In the genomic region with DNA sequence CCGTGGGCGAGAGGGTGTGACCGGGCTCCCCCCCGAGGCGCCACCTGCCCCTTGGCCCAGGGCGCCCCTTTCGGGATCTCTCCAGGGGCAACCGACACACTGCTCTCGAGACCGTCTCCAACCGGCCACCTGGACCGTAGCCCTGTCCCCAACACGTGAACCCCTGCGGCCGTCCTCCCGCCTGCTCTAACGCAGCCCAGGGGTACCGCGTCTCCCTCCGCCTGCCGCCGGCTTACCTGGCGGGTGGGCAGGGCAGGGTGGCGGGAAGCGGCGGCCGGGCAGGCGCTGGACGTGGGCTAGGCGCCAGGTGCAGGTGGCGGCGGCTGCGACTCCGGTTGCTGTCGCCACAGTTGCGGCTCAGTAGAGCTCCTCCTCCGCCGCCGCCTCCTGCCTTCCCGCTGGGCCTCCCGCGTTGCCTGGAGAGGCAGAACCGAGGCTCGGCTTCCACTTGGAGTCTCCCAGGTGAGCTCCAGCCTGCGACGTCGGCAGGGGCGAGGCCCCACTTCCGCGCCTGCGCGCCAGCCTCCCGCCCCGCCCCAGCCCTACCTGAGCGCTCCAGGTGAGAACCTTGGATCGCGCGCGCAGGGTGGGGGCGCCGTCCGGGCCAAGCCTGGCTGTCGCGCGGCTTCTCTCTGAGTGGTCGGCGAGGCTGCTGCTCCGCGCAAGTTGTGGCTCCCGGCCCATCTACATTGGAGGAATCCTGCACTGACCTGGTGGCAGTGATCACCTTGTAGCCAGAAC, we compare ENCODE assay signal across 8 cellular contexts. TPM values are rescaled to one million over a fixed set of nuclear protein-coding genes. Genes with fewer than 3 reads are reported as not detected.
DNase-seq lines count a peak whose midpoint lies in the region; ATAC-seq and TF ChIP-seq lines count a peak whose summit lies in the region.

GALNT3 (minus strand) TSS at position 469 of the 741 bp plus-strand sequence. CDS start 23,547 bp downstream, outside the sequence.

- H3K4me3 Mint-ChIP-seq in CD8-positive, alpha-beta T cell = peak within 1 kb of the TSS; percentile 91
- peak within 1 kb of the TSS; percentile 98 to 99 (median 99) for H3K4me3 Mint-ChIP-seq in immature natural killer cell

- H3K4me1 ChIP-seq in CD8-positive, alpha-beta T cell (ENCODE audit: insufficient read depth, low read length) = peaks cover 8% of the 10 kb centered on the region

- CTCF ChIA-PET in CD8-positive, alpha-beta T cell (lab: Charles Lee) = no interaction called here

- H2AFZ ChIP-seq in SU-DHL-6 (ENCODE audit: low read depth, low read length, severe bottlenecking) = peak within 1 kb of the TSS; percentile 99

- H3K4me2 ChIP-seq in SU-DHL-6 (ENCODE audit: low read depth, low read length, poor library complexity, severe bottlenecking) = peak within 1 kb of the TSS; percentile 82

- 0 out of 2 replicates have a peak, but pooled peaks cover 6% of the 10 kb centered on the region for H3F3A ChIP-seq in SU-DHL-6 (ENCODE audit: insufficient read depth)

- POLR2A ChIA-PET in CD8-positive, alpha-beta T cell (lab: Charles Lee) = interaction anchor here (0.6 to 1.1 kb wide), 2 partner anchors 33 to 135 kb away, joined by 3 read pairs; no protein-coding TSS in a partner anchor

- H3K27ac ChIP-seq in CD8-positive, alpha-beta T cell (ENCODE audit: low read depth, low read length) = no peak within 1 kb of the TSS
- H3K27ac ChIP-seq in SU-DHL-6 (ENCODE audit: low read depth, low read length) (peak within 1 kb of the TSS; percentile 20; the same call in 1 of the 2 replicates), brain microvascular endothelial cell (peak within 1 kb of the TSS; percentile 22)

- H3K9ac ChIP-seq in SU-DHL-6 (ENCODE audit: low read length) = peak within 1 kb of the TSS; percentile 68

- intact Hi-C loops in CD8-positive, alpha-beta T cell (cut with DNase I, micrococcal nuclease) = no loop called here

- H3K79me2 ChIP-seq in SU-DHL-6 (ENCODE audit: insufficient read depth, low read length) = no peaks in the 10 kb centered on the region

- peak within 1 kb of the TSS; percentile 84 for H3K27ac Mint-ChIP-seq in CD8-positive, alpha-beta T cell
- H3K27ac Mint-ChIP-seq in immature natural killer cell = peak within 1 kb of the TSS; percentile 97 to 99 (median 98)

- ATAC-seq in CD8-positive, alpha-beta T cell = peak; percentile 62
- ATAC-seq in GM19463 (IDR thresholded peaks at IDR 0.05; ENCODE audit: unreplicated experiment) = peak; percentile 24
- peak; percentile 23 for ATAC-seq in HG03520 (IDR thresholded peaks at IDR 0.05; ENCODE audit: unreplicated experiment)

- H3K9me3 Mint-ChIP-seq in CD8-positive, alpha-beta T cell = no peaks in the 10 kb centered on the region
- no peaks in the 10 kb centered on the region for H3K9me3 Mint-ChIP-seq in immature natural killer cell

- H3K27me3 ChIP-seq in CD8-positive, alpha-beta T cell (ENCODE audit: insufficient read depth, low read length) = no peaks in the 10 kb centered on the region
- H3K27me3 ChIP-seq in SU-DHL-6 (ENCODE audit: low read length) (no peaks in the 10 kb centered on the region), brain microvascular endothelial cell (replicated peaks) (no peaks in the 10 kb centered on the region)

- H4K20me1 ChIP-seq in SU-DHL-6 (ENCODE audit: low read depth, low read length) = no peaks in the 10 kb centered on the region

- in situ Hi-C loops in brain microvascular endothelial cell (cut with HindIII; ENCODE audit: low pct_ligation_motif_present, low sequenced_read_pairs) = no loop called here

- H3K36me3 ChIP-seq in CD8-positive, alpha-beta T cell (ENCODE audit: insufficient read depth, low read length) = no peaks in the 10 kb centered on the region
- H3K36me3 ChIP-seq in SU-DHL-6 (ENCODE audit: low read length) (no peaks in the 10 kb centered on the region), brain microvascular endothelial cell (replicated peaks) (no peaks in the 10 kb centered on the region)

- peak in 5 of 7 experiments; percentile 23 to 57 (median 38) for DNase-seq in CD8-positive, alpha-beta T cell
- no peak for DNase-seq in brain microvascular endothelial cell
- peak; percentile 39 to 54 (median 45) for DNase-seq in immature natural killer cell
- peak; percentile 20 for DNase-seq in stimulated activated CD4-positive, alpha-beta T cell treated with anti-CD3 and anti-CD28 coated beads, Interleukin-12 subunit alpha, Interleukin-12 subunit beta, amount 100 ng/mL, for 4 hours
- DNase-seq in globus pallidus (ENCODE audit: low spot score) = no peak

- TF ChIP-seq CTCF in CD8-positive, alpha-beta T cell (IDR thresholded peaks at IDR 0.05) = no peak
- no peak for TF ChIP-seq CTCF in SU-DHL-6 (IDR thresholded peaks at IDR 0.05; ENCODE audit: insufficient read depth, low read length, poor library complexity, severe bottlenecking)
- no peak for TF ChIP-seq CTCF in brain microvascular endothelial cell (IDR thresholded peaks at IDR 0.05; ENCODE audit: low read depth, low read length, missing control alignments)

- H3K36me3 Mint-ChIP-seq in CD8-positive, alpha-beta T cell = peaks cover 2% of the 10 kb centered on the region
- peaks cover 0 to 4% (median 3%) of the 10 kb centered on the region in 3 donors for H3K36me3 Mint-ChIP-seq in immature natural killer cell

- H3K4me3 ChIP-seq in CD8-positive, alpha-beta T cell (ENCODE audit: low read depth, low read length) = peak within 1 kb of the TSS; percentile 42
- H3K4me3 ChIP-seq in SU-DHL-6 (ENCODE audit: insufficient read depth, low read length, poor library complexity, severe bottlenecking) = peak within 1 kb of the TSS; percentile 73
- H3K4me3 ChIP-seq in brain microvascular endothelial cell (ENCODE audit: low read depth, low read length) = peak within 1 kb of the TSS; percentile 62

- peaks cover 12% of the 10 kb centered on the region for H3K27me3 Mint-ChIP-seq in CD8-positive, alpha-beta T cell (ENCODE audit: low read depth)
- peaks cover 8 to 12% (median 9%) of the 10 kb centered on the region in 3 donors for H3K27me3 Mint-ChIP-seq in immature natural killer cell (ENCODE audit: low read depth in 3 of 3)

- H3K9me2 ChIP-seq in SU-DHL-6 (replicated peaks; ENCODE audit: insufficient read depth, low read length) = no peaks in the 10 kb centered on the region

- no peaks in the 10 kb centered on the region for H3K9me3 ChIP-seq in CD8-positive, alpha-beta T cell (ENCODE audit: low read length)
- H3K9me3 ChIP-seq in SU-DHL-6 (ENCODE audit: insufficient read depth, low read length) = no peaks in the 10 kb centered on the region

- H3K4me1 Mint-ChIP-seq in CD8-positive, alpha-beta T cell (ENCODE audit: low read depth) = peaks cover 15% of the 10 kb centered on the region
- peaks cover 71 to 83% of the 10 kb centered on the region in 2 donors for H3K4me1 Mint-ChIP-seq in immature natural killer cell

RNA-seq across cellular contexts. Expression of gene GALNT3, which starts in this region (rescaled TPM):
- 1 to 10 TPM; 4.5 to 5.3 TPM for total RNA-seq in CD8-positive, alpha-beta T cell
- 1 to 10 TPM; 7.2 to 7.6 (median 7.4) TPM for polyA plus RNA-seq in immature natural killer cell

Comparison
In these comparisons a context has a peak if more than half of its experiments do, and no peak if none do; other contexts are left out.
1. DNase-seq: peak in CD8-positive, alpha-beta T cell (5 of 7), immature natural killer cell (3 of 3) and stimulated activated CD4-positive, alpha-beta T cell treated with anti-CD3 and anti-CD28 coated beads, Interleukin-12 subunit alpha, Interleukin-12 subunit beta, amount 100 ng/mL, for 4 hours (single experiment); none in brain microvascular endothelial cell (single experiment) and globus pallidus (single experiment).
2. Peak in every context shown above with its lines, with median percentiles within 50 percentile points of each other: ATAC-seq and H3K4me3 ChIP-seq.